8 cellular contexts compared by ENCODE assay signal in the genomic region with DNA sequence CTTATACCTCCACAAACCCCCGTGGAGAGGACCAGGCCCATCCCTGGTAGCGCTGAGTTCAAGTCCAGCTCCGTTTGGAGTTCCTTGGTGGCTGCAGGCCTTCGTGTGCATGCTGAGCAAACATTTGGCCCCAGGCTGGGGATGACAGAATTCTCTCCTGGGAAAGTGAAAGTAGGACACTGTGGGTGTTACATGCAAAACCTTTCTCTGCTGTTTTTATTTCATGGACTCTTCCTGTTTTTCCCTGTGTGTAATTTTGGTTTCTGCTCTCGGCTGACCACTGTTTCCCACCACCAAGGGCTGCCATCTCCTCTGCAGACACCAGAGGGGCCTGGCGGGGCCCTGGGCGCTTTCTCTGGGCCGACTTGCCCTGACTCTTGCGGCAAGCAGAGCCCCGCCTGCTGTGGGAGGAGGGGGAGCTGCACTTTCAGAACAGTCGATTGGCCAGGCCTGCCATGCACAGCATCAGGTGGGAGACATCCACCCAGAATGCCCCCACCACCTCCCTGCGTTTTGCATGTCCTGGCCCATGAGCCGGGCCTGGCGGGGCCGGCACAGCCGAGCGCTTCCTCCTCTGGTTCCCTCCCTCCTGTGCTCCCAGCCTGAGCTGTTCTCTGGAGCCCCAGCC.
DNase-seq lines count a peak whose midpoint lies in the region; ATAC-seq lines count a peak whose summit lies in the region.

No MANE protein-coding gene starts in this region.

- H4K8ac ChIP-seq in mesendoderm (ENCODE audit: low read depth, low read length): no peak overlapping the region

- H3K4me2 ChIP-seq in mesendoderm (ENCODE audit: low read length): no peak overlapping the region

- no peaks in the 10 kb centered on the region for H3K36me3 ChIP-seq in mesendoderm (ENCODE audit: control insufficient read depth, insufficient read depth, low read length)

- peak overlapping the region; percentile 15 for H3K18ac ChIP-seq in mesendoderm (ENCODE audit: low read length)

- H3K4me3 ChIP-seq in mesendoderm (ENCODE audit: low read length): no peak overlapping the region

- H3K23ac ChIP-seq in mesendoderm (ENCODE audit: low read length): no peak overlapping the region

- WGBS in mesendoderm (ENCODE audit: extremely low coverage, insufficient coverage, low lambda C conversion rate): no CpG with 5 or more reads among the region's 17 CpGs

- no peak overlapping the region for H2BK5ac ChIP-seq in mesendoderm (ENCODE audit: low read length)

- DNase-seq in T-helper 9 cell: peak; percentile 7
- DNase-seq in dermis microvascular lymphatic vessel endothelial cell (ENCODE audit: low read depth in 2 of 2): peak; percentile 77 to 78
- DNase-seq in mesendoderm: peak; percentile 91
- DNase-seq in stimulated activated naive CD8-positive, alpha-beta T cell treated with anti-CD3 and anti-CD28 coated beads, Interleukin-15, Interleukin-2, amounts not matched to agents 100 U/mL and 50 U/mL, for 24 hours: peak; percentile 67
- DNase-seq in dedifferentiated amniotic fluid mesenchymal stem cell (ENCODE audit: extremely low spot score): no peak
- no peak for DNase-seq in NCI-H510A (lab: John Stamatoyannopoulos, UW)

- H2BK15ac ChIP-seq in mesendoderm (replicated peaks; ENCODE audit: low read depth): no peak overlapping the region

- H3K79me2 ChIP-seq in mesendoderm (ENCODE audit: control insufficient read depth, insufficient read depth, low read length): no peaks in the 10 kb centered on the region

- ATAC-seq in GM18870 (IDR thresholded peaks at IDR 0.05; ENCODE audit: unreplicated experiment): peak; percentile 53
- ATAC-seq in HG02885 (IDR thresholded peaks at IDR 0.05; ENCODE audit: poor library complexity, unreplicated experiment): peak; percentile 66
- ATAC-seq in stimulated activated naive CD8-positive, alpha-beta T cell treated with anti-CD3 and anti-CD28 coated beads, Interleukin-15, Interleukin-2, amounts not matched to agents 100 U/mL and 50 U/mL, for 24 hours: peak; percentile 84

- no peak overlapping the region for H3K9ac ChIP-seq in mesendoderm (ENCODE audit: low read length)

- H3K27me3 ChIP-seq in mesendoderm (ENCODE audit: insufficient read depth, low read length, poor library complexity): no peaks in the 10 kb centered on the region

- H4K5ac ChIP-seq in mesendoderm (ENCODE audit: low read length): no peak overlapping the region

- H2AK5ac ChIP-seq in mesendoderm (ENCODE audit: low read length): no peak overlapping the region

- peak overlapping the region; percentile 46 for H3K4ac ChIP-seq in mesendoderm (ENCODE audit: low read depth, low read length)

- no peak overlapping the region for H3K27ac ChIP-seq in mesendoderm (ENCODE audit: low read depth, low read length)

- no peaks in the 10 kb centered on the region for H3K79me1 ChIP-seq in mesendoderm (ENCODE audit: low read length)

- H2BK120ac ChIP-seq in mesendoderm (ENCODE audit: low read depth, low read length): no peak overlapping the region

- peaks cover 13% of the 10 kb centered on the region for H3K4me1 ChIP-seq in mesendoderm (ENCODE audit: control insufficient read depth, low read depth, low read length)

- H3K56ac ChIP-seq in mesendoderm (ENCODE audit: low read length): peak overlapping the region; percentile 45

Comparison
In these comparisons a context has a peak if more than half of its experiments do, and no peak if none do; other contexts are left out.
1. DNase-seq: peak in T-helper 9 cell (single experiment), dermis microvascular lymphatic vessel endothelial cell (2 of 2), mesendoderm (single experiment) and stimulated activated naive CD8-positive, alpha-beta T cell treated with anti-CD3 and anti-CD28 coated beads, Interleukin-15, Interleukin-2, amounts not matched to agents 100 U/mL and 50 U/mL, for 24 hours (single experiment); none in dedifferentiated amniotic fluid mesenchymal stem cell (single experiment) and NCI-H510A (single experiment).
2. Peak in every context shown above with its lines, with median percentiles within 50 percentile points of each other: ATAC-seq.